In the genomic region with DNA sequence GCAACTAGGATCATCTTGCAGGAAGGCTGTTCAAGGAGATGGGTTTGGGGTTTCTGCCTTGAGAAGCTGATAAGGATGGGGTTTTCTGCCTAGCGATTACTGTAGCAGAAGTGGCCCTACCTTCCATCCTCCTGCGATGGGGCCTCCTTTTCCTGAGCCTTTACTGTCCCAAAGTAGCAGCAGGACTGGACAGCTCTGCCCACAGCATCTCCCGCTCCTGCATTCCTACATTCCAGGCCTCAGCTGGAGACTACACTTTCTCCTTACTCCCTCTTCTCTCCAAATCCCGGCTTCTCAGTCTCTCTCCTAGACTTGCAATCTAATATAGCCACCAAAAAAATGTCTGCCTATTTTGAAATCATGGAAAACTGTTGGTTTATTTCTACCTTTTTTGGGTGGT, we compare ENCODE assay signal across 36 cellular contexts.
"Had no signal": no experiment of that assay in that cellular context is flagged by ENCODE, and none has a peak within 500 bp of the region (broad histone marks: within the 10 kb centered on the region; RNA-seq: fewer than 3 reads in every experiment).

No MANE protein-coding gene starts in this region.

- DNase-seq: activated CD4-positive, alpha-beta memory T cell treated with anti-CD3 and anti-CD28 coated beads, Interleukin-2, amount 10 ng/mL, durations not matched to agents 7 days and 5 days; activated CD4-positive, alpha-beta T cell treated with anti-CD3 and anti-CD28 coated beads for 1 hour; activated CD4-positive, alpha-beta T cell treated with anti-CD3 and anti-CD28 coated beads for 48 hours; activated CD4-positive, CD25-positive, alpha-beta regulatory T cell; activated CD8-positive, alpha-beta memory T cell treated with anti-CD3 and anti-CD28 coated beads for 24 hours; activated CD8-positive, alpha-beta memory T cell treated with anti-CD3 and anti-CD28 coated beads, Interleukin-2, amount 10 ng/mL, durations not matched to agents 7 days and 5 days; activated CD8-positive, alpha-beta memory T cell treated with anti-CD3 and anti-CD28 coated beads, Interleukin-2, amount 50 U/mL, for 48 hours; activated effector memory CD4-positive, alpha-beta T cell treated with Interleukin-2 at 50 U/mL for 16 hours; activated naive CD4-positive, alpha-beta T cell treated with anti-CD3 and anti-CD28 coated beads, Interleukin-2, amount 10 ng/mL, durations not matched to agents 7 days and 5 days; activated naive CD8-positive, alpha-beta T cell treated with anti-CD3 and anti-CD28 coated beads, Interleukin-2, amount 50 U/mL, for 24 hours; activated T-cell treated with anti-CD3 and anti-CD28 coated beads, Interleukin-2, amount 50 U/mL, for 48 hours; anterior cingulate cortex; MM.1S; MV-4-11; NCI-H1092; NCI-H146; NCI-H187; NCI-H2029 treated with DMSO at 0.1 percent for 48 hours; NCI-H2107; NCI-H2171; NCI-H510A; NCI-H526; NCI-H748 treated with DMSO at 0.1 percent for 48 hours; NK-92 treated with Interleukin-12 subunit alpha and Interleukin-12 subunit beta, amount 100 ng/mL, for 24 hours; PC-9; SIG-M5; T-cell; T-helper 2 cell; T-helper 9 cell had no signal

- H3K36me3 Mint-ChIP-seq: activated CD8-positive, alpha-beta memory T cell treated with anti-CD3 and anti-CD28 coated beads, Interleukin-2, amount 10 ng/mL, durations not matched to agents 7 days and 5 days; activated naive CD4-positive, alpha-beta T cell treated with anti-CD3 and anti-CD28 coated beads, Interleukin-2, amount 10 ng/mL, durations not matched to agents 7 days and 5 days; activated naive CD8-positive, alpha-beta T cell; brain; T-cell had no signal

- H3K27me3 Mint-ChIP-seq: activated CD4-positive, alpha-beta memory T cell treated with anti-CD3 and anti-CD28 coated beads, Interleukin-2, amount 10 ng/mL, durations not matched to agents 7 days and 5 days; activated CD8-positive, alpha-beta memory T cell treated with anti-CD3 and anti-CD28 coated beads, Interleukin-2, amount 10 ng/mL, durations not matched to agents 7 days and 5 days had no signal

- H3K4me2 ChIP-seq: KMS-11, PC-9 had no signal

- H3K4me3 Mint-ChIP-seq: activated CD4-positive, alpha-beta memory T cell treated with anti-CD3 and anti-CD28 coated beads, Interleukin-2, amount 10 ng/mL, durations not matched to agents 7 days and 5 days; activated CD8-positive, alpha-beta memory T cell treated with anti-CD3 and anti-CD28 coated beads, Interleukin-2, amount 10 ng/mL, durations not matched to agents 7 days and 5 days; activated naive CD4-positive, alpha-beta T cell treated with anti-CD3 and anti-CD28 coated beads, Interleukin-2, amount 10 ng/mL, durations not matched to agents 7 days and 5 days; activated naive CD8-positive, alpha-beta T cell; activated naive CD8-positive, alpha-beta T cell treated with anti-CD3 and anti-CD28 coated beads, Interleukin-2, amount 50 U/mL, for 24 hours; brain; T-cell had no signal

- ATAC-seq: activated CD8-positive, alpha-beta memory T cell treated with anti-CD3 and anti-CD28 coated beads, Interleukin-2, amount 10 ng/mL, durations not matched to agents 7 days and 5 days; activated naive CD8-positive, alpha-beta T cell treated with anti-CD3 and anti-CD28 coated beads, Interleukin-2, amount 50 U/mL, for 24 hours; Right ventricle myocardium inferior; SK-N-SH treated with all-trans-retinoic acid at 6 μM for 48 hours; T-cell had no signal

- H3K4me3 ChIP-seq: PC-9 had no signal

- H3K9ac ChIP-seq: KMS-11 had no signal

- H3K9me3 Mint-ChIP-seq: activated naive CD4-positive, alpha-beta T cell treated with anti-CD3 and anti-CD28 coated beads, Interleukin-2, amount 10 ng/mL, durations not matched to agents 7 days and 5 days; activated naive CD8-positive, alpha-beta T cell treated with anti-CD3 and anti-CD28 coated beads, Interleukin-2, amount 50 U/mL, for 24 hours had no signal

- H3K27ac ChIP-seq: KMS-11, PC-9, RWPE1, WERI-Rb-1 had no signal

- H2AFZ ChIP-seq: PC-9 had no signal

- H3K4me1 Mint-ChIP-seq: activated CD4-positive, alpha-beta memory T cell treated with anti-CD3 and anti-CD28 coated beads, Interleukin-2, amount 10 ng/mL, durations not matched to agents 7 days and 5 days; activated CD8-positive, alpha-beta memory T cell treated with anti-CD3 and anti-CD28 coated beads, Interleukin-2, amount 10 ng/mL, durations not matched to agents 7 days and 5 days; activated naive CD4-positive, alpha-beta T cell treated with anti-CD3 and anti-CD28 coated beads, Interleukin-2, amount 10 ng/mL, durations not matched to agents 7 days and 5 days; activated naive CD8-positive, alpha-beta T cell treated with anti-CD3 and anti-CD28 coated beads, Interleukin-2, amount 50 U/mL, for 24 hours; brain had no signal

- H3K27ac Mint-ChIP-seq: activated CD4-positive, alpha-beta memory T cell treated with anti-CD3 and anti-CD28 coated beads, Interleukin-2, amount 10 ng/mL, durations not matched to agents 7 days and 5 days; activated CD8-positive, alpha-beta memory T cell treated with anti-CD3 and anti-CD28 coated beads, Interleukin-2, amount 10 ng/mL, durations not matched to agents 7 days and 5 days; activated naive CD4-positive, alpha-beta T cell treated with anti-CD3 and anti-CD28 coated beads, Interleukin-2, amount 10 ng/mL, durations not matched to agents 7 days and 5 days; activated naive CD8-positive, alpha-beta T cell; activated naive CD8-positive, alpha-beta T cell treated with anti-CD3 and anti-CD28 coated beads, Interleukin-2, amount 50 U/mL, for 24 hours; brain; T-cell had no signal

- H3K36me3 ChIP-seq: WERI-Rb-1 had no signal
